ENCODE assay signal across 21 cellular contexts in the genomic region with DNA sequence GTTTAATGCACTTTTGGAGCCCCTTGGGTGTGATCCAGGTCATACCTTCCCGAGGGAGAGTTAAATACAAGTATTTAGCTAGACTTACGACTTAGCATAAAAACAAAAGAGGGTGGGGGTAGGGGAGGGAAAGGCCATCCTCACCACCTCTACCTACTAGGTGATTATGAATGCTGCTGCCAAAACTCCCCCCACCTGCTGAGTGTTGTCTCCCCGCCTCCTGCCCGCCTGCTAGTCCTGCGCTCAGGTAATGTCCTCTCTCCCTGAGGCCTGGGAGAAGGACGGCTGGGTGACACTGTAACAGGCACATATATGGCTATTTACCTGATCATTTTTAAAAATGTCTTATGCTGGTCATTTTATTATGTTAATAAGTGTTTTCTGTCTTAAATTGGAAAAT. TPM values are rescaled to one million over a fixed set of nuclear protein-coding genes. Genes with fewer than 3 reads are reported as not detected.
"Had no signal": no experiment of that assay in that cellular context is flagged by ENCODE, and none has a peak within 500 bp of the region (broad histone marks: within the 10 kb centered on the region; RNA-seq: fewer than 3 reads in every experiment).

No MANE protein-coding gene starts in this region.

- DNase-seq: activated CD4-positive, alpha-beta T cell treated with anti-CD3 and anti-CD28 coated beads, Interleukin-2, amount 50 U/mL, for 4 hours; activated gamma-delta T cell; adrenal gland; cortex of kidney; heart left ventricle; islet precursor cell; lower lobe of right lung; naive thymus-derived CD8-positive, alpha-beta T cell; stimulated activated CD4-positive, alpha-beta T cell treated with anti-CD3 and anti-CD28 coated beads, Interleukin-4, amount 100 ng/mL, for 1 hour; T-helper 17 cell; testis; WERI-Rb-1 had no signal

- H3K4me1 ChIP-seq: adrenal gland had no signal

- H3K27me3 ChIP-seq: adrenal gland, breast epithelium, gastroesophageal sphincter, heart left ventricle, testis had no signal

- H3K27ac Mint-ChIP-seq: activated naive CD4-positive, alpha-beta T cell treated with anti-CD3 and anti-CD28 coated beads, Interleukin-2, amount 50 U/mL, for 72 hours; naive thymus-derived CD8-positive, alpha-beta T cell; T-helper 17 cell; type B pancreatic cell had no signal

- H3K36me3 Mint-ChIP-seq: activated naive CD4-positive, alpha-beta T cell treated with anti-CD3 and anti-CD28 coated beads, Interleukin-2, amount 50 U/mL, for 72 hours; naive thymus-derived CD8-positive, alpha-beta T cell; type B pancreatic cell had no signal

- ATAC-seq: activated naive CD4-positive, alpha-beta T cell treated with anti-CD3 and anti-CD28 coated beads, Interleukin-2, amount 50 U/mL, for 72 hours; gastroesophageal sphincter; heart left ventricle; lower lobe of right lung; naive thymus-derived CD8-positive, alpha-beta T cell; sciatic nerve; T-helper 17 cell had no signal

- H3K4me3 Mint-ChIP-seq: naive thymus-derived CD8-positive, alpha-beta T cell; T-helper 17 cell; type B pancreatic cell had no signal

- H3K9me3 Mint-ChIP-seq: activated naive CD4-positive, alpha-beta T cell treated with anti-CD3 and anti-CD28 coated beads, Interleukin-2, amount 50 U/mL, for 72 hours; type B pancreatic cell had no signal

- H3K4me3 ChIP-seq: adrenal gland, breast epithelium, gastroesophageal sphincter, heart left ventricle, lower lobe of right lung, smooth muscle cell, testis had no signal

- H3K36me3 ChIP-seq: adrenal gland, breast epithelium, gastroesophageal sphincter, heart left ventricle, lower lobe of right lung, neutrophil, WERI-Rb-1 had no signal

- H3K27ac ChIP-seq: adrenal gland, breast epithelium, gastroesophageal sphincter, heart left ventricle, lower lobe of right lung, neutrophil, parathyroid adenoma, testis, WERI-Rb-1 had no signal

- H3K4me1 Mint-ChIP-seq: T-helper 17 cell had no signal

- H3K9me3 ChIP-seq: adrenal gland, breast epithelium, gastroesophageal sphincter, heart left ventricle, lower lobe of right lung, neutrophil, testis had no signal

RNA-seq across cellular contexts. Expression of gene NCKAP5, which starts 3.0 kb away (rescaled TPM):
- total RNA-seq: activated CD8-positive, alpha-beta memory T cell treated with anti-CD3 and anti-CD28 coated beads for 36 hours; activated naive CD4-positive, alpha-beta T cell treated with anti-CD3 and anti-CD28 coated beads, Interleukin-2, amount 50 U/mL, for 72 hours; naive thymus-derived CD8-positive, alpha-beta T cell; T-helper 17 cell had no signal
